ENCODE assay signal across 1 cellular context in the genomic region with DNA sequence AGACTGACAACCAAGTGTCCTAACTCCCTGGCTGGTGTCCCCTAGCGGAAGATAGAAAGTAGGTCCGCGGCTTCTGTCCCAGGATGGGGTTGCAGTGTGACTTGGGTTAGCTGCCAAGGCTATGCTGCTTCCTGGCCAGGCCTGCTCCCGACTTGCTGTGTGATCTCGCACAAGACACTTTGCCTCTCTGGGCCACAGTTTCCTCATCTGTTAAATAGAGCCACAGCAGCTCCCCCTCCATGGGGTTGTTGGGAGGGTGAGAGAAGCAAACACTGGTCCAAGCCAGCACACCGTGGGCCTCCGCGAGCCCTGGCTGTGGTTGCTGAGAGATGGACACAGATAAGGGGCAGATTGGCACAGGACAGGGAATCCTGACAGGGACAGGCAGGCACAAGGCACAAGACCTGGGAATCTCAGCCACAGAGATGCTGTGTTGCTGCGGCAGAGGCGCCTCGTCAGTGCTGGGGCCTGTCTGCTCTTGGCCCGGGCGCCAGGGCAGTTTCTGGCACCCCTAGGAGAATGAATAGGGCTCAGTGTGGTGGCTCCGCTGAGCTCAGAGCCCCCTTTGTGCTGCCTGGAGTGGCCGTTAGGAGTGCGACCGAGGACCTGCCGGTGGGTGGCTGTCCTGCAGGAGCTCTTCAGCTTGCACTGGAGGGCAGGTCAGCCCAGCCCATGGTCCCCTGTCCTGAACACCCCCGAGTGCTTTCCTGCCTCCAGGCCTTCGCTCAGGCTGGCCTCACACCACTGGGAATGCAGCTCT.
TF ChIP-seq lines count a peak whose summit lies in the region.

No MANE protein-coding gene starts in this region.

TF ChIP-seq in GM23338, 12 proteins besides CTCF, POLR2A, EP300 and RAD21:
- TF ChIP-seq POLR2AphosphoS5 (IDR thresholded peaks at IDR 0.05; ENCODE audit: low read depth) (no peak), ZNF331 (CRISPR knock-in tag; IDR thresholded peaks at IDR 0.05; ENCODE audit: low read depth) (no peak), JUNB (IDR thresholded peaks at IDR 0.05; ENCODE audit: unreplicated experiment) (no peak), EZH2 (IDR thresholded peaks at IDR 0.05; ENCODE audit: low read depth, unreplicated experiment) (no peak), NANOG (IDR thresholded peaks at IDR 0.05; ENCODE audit: borderline replicate concordance) (no peak), ZNF114 (CRISPR knock-in tag; IDR thresholded peaks at IDR 0.05) (no peak)
- TF ChIP-seq, protein P1, sequence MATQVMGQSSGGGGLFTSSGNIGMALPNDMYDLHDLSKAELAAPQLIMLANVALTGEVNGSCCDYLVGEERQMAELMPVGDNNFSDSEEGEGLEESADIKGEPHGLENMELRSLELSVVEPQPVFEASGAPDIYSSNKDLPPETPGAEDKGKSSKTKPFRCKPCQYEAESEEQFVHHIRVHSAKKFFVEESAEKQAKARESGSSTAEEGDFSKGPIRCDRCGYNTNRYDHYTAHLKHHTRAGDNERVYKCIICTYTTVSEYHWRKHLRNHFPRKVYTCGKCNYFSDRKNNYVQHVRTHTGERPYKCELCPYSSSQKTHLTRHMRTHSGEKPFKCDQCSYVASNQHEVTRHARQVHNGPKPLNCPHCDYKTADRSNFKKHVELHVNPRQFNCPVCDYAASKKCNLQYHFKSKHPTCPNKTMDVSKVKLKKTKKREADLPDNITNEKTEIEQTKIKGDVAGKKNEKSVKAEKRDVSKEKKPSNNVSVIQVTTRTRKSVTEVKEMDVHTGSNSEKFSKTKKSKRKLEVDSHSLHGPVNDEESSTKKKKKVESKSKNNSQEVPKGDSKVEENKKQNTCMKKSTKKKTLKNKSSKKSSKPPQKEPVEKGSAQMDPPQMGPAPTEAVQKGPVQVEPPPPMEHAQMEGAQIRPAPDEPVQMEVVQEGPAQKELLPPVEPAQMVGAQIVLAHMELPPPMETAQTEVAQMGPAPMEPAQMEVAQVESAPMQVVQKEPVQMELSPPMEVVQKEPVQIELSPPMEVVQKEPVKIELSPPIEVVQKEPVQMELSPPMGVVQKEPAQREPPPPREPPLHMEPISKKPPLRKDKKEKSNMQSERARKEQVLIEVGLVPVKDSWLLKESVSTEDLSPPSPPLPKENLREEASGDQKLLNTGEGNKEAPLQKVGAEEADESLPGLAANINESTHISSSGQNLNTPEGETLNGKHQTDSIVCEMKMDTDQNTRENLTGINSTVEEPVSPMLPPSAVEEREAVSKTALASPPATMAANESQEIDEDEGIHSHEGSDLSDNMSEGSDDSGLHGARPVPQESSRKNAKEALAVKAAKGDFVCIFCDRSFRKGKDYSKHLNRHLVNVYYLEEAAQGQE (IDR thresholded peaks at IDR 0.05; ENCODE audit: unreplicated experiment): no peak
- TF ChIP-seq, protein P2, sequence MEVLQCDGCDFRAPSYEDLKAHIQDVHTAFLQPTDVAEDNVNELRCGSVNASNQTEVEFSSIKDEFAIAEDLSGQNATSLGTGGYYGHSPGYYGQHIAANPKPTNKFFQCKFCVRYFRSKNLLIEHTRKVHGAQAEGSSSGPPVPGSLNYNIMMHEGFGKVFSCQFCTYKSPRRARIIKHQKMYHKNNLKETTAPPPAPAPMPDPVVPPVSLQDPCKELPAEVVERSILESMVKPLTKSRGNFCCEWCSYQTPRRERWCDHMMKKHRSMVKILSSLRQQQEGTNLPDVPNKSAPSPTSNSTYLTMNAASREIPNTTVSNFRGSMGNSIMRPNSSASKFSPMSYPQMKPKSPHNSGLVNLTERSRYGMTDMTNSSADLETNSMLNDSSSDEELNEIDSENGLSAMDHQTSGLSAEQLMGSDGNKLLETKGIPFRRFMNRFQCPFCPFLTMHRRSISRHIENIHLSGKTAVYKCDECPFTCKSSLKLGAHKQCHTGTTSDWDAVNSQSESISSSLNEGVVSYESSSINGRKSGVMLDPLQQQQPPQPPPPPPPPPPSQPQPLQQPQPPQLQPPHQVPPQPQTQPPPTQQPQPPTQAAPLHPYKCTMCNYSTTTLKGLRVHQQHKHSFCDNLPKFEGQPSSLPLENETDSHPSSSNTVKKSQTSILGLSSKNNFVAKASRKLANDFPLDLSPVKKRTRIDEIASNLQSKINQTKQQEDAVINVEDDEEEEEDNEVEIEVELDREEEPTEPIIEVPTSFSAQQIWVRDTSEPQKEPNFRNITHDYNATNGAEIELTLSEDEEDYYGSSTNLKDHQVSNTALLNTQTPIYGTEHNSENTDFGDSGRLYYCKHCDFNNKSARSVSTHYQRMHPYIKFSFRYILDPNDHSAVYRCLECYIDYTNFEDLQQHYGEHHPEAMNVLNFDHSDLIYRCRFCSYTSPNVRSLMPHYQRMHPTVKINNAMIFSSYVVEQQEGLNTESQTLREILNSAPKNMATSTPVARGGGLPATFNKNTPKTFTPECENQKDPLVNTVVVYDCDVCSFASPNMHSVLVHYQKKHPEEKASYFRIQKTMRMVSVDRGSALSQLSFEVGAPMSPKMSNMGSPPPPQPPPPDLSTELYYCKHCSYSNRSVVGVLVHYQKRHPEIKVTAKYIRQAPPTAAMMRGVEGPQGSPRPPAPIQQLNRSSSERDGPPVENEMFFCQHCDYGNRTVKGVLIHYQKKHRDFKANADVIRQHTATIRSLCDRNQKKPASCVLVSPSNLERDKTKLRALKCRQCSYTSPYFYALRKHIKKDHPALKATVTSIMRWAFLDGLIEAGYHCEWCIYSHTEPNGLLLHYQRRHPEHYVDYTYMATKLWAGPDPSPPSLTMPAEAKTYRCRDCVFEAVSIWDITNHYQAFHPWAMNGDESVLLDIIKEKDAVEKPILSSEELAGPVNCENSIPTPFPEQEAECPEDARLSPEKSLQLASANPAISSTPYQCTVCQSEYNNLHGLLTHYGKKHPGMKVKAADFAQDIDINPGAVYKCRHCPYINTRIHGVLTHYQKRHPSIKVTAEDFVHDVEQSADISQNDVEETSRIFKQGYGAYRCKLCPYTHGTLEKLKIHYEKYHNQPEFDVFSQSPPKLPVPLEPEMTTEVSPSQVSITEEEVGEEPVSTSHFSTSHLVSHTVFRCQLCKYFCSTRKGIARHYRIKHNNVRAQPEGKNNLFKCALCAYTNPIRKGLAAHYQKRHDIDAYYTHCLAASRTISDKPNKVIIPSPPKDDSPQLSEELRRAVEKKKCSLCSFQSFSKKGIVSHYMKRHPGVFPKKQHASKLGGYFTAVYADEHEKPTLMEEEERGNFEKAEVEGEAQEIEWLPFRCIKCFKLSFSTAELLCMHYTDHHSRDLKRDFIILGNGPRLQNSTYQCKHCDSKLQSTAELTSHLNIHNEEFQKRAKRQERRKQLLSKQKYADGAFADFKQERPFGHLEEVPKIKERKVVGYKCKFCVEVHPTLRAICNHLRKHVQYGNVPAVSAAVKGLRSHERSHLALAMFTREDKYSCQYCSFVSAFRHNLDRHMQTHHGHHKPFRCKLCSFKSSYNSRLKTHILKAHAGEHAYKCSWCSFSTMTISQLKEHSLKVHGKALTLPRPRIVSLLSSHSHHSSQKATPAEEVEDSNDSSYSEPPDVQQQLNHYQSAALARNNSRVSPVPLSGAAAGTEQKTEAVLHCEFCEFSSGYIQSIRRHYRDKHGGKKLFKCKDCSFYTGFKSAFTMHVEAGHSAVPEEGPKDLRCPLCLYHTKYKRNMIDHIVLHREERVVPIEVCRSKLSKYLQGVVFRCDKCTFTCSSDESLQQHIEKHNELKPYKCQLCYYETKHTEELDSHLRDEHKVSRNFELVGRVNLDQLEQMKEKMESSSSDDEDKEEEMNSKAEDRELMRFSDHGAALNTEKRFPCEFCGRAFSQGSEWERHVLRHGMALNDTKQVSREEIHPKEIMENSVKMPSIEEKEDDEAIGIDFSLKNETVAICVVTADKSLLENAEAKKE (CRISPR knock-in tag; IDR thresholded peaks at IDR 0.05): no peak
